ENCODE assay signal across 22 cellular contexts in the genomic region with DNA sequence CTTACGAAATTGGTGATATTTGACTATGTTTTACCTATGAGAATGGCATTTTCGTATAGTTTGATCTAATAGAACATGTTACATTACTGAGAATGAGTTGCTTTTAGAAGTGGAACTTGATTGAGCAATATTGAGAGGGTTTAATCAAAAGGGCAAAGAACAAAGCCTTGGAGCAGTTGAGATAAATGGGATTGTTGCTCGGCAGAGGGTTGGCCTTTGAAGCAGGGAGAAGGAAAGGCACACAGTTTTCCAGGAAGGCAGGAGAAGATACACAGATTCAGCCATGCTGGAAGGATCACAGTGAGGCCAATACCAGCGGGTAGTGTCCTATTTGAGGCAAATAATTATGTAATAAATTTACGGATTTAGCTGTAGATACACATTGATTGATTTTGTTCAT. TPM values are rescaled to one million over a fixed set of nuclear protein-coding genes. Genes with fewer than 3 reads are reported as not detected.
DNase-seq lines count a peak whose midpoint lies in the region; ATAC-seq, FAIRE-seq and TF ChIP-seq lines count a peak whose summit lies in the region.
"Had no signal": no experiment of that assay in that cellular context is flagged by ENCODE, and none has a peak within 500 bp of the region (broad histone marks: within the 10 kb centered on the region; RNA-seq: fewer than 3 reads in every experiment).

No MANE protein-coding gene starts in this region.

- TF ChIP-seq EP300 in K562 (IDR thresholded peaks at IDR 0.05; ENCODE audit: low read length) = no peak

- no peak overlapping the region for H2BK5ac ChIP-seq in trophoblast cell (ENCODE audit: low read depth, low read length, poor library complexity)

- peaks cover 5% of the 10 kb centered on the region for H3K36me3 Mint-ChIP-seq in Caco-2 (ENCODE audit: insufficient read depth, unreplicated experiment)
- H3K36me3 Mint-ChIP-seq in activated T-cell treated with anti-CD3 and anti-CD28 coated beads, Interleukin-2, amount 50 U/mL, for 4 hours (ENCODE audit: insufficient read depth) = peaks cover 23% of the 10 kb centered on the region

- H3K9me3 Mint-ChIP-seq in Caco-2 (ENCODE audit: unreplicated experiment) = no peaks in the 10 kb centered on the region
- H3K9me3 Mint-ChIP-seq in activated T-cell treated with anti-CD3 and anti-CD28 coated beads, Interleukin-2, amount 50 U/mL, for 4 hours = no peaks in the 10 kb centered on the region

- peak overlapping the region; percentile 32 for H3K27ac Mint-ChIP-seq in Caco-2 (ENCODE audit: unreplicated experiment)

- no peak overlapping the region for H3K23ac ChIP-seq in trophoblast cell (ENCODE audit: low read length)

- BruUV-seq in Caco-2 (replicated peaks; lab: Mats Ljungman, UMichigan) (no TSS peak), K562 (replicated peaks; lab: Mats Ljungman, UMichigan) (no TSS peak)

- no peak overlapping the region for H4K12ac ChIP-seq in trophoblast cell (ENCODE audit: low read depth, low read length)

- H3K9me3 ChIP-seq in Caco-2 = no peaks in the 10 kb centered on the region
- H3K9me3 ChIP-seq in K562 (replicated peaks; ENCODE audit: control insufficient read depth, insufficient read depth, low read depth, low read length) = no peaks in the 10 kb centered on the region
- H3K9me3 ChIP-seq in trophoblast cell (ENCODE audit: insufficient read depth, low read depth, low read length) = no peaks in the 10 kb centered on the region

- H2AFZ ChIP-seq in K562 (ENCODE audit: low read depth, low read length) (no peak overlapping the region), trophoblast cell (ENCODE audit: insufficient read depth, low read length, poor library complexity) (no peak overlapping the region)

- H3K79me2 ChIP-seq in K562 (ENCODE audit: control insufficient read depth, insufficient read depth, low read length) (peaks cover 91% of the 10 kb centered on the region), trophoblast cell (ENCODE audit: control insufficient read depth, insufficient read depth, low read length, poor library complexity) (peaks cover 10% of the 10 kb centered on the region)

- 83% methylated on average over 5 of the region's 5 CpGs for WGBS in K562 (ENCODE audit: insufficient coverage, low coverage, missing lambda C conversion rate)
- WGBS in trophoblast cell (ENCODE audit: extremely low coverage, insufficient coverage, insufficient read length) = no CpG with 5 or more reads among the region's 5 CpGs

- H3K36me3 ChIP-seq in Caco-2 (ENCODE audit: control insufficient read depth, insufficient read depth, low read length) (no peaks in the 10 kb centered on the region), K562 (ENCODE audit: control insufficient read depth, insufficient read depth, low read length) (no peaks in the 10 kb centered on the region; the same call in 2 of the 3 replicates), trophoblast cell (ENCODE audit: control insufficient read depth in 1 of 2, insufficient read depth in 2 of 2, low read length in 2 of 2) (no peaks in the 10 kb centered on the region)

- H2AK5ac ChIP-seq in trophoblast cell (ENCODE audit: low read length) = no peak overlapping the region

- intact Hi-C loops in Caco-2 (cut with micrococcal nuclease; ENCODE audit: unreplicated experiment) = no loop called here
- intact Hi-C loops in K562 (cut with micrococcal nuclease) = no loop called here

- peaks cover 8% of the 10 kb centered on the region; the same call in 1 of the 2 replicates for H4K20me1 ChIP-seq in K562 (replicated peaks; ENCODE audit: control insufficient read depth, insufficient read depth, low read length)

- H2BK120ac ChIP-seq in trophoblast cell (ENCODE audit: insufficient read depth, low read length, poor library complexity) = no peak overlapping the region

- no peak for TF ChIP-seq RAD21 in K562 (CRISPR knock-in tag; conservative IDR thresholded peaks at IDR 0.05 in 1 of 2, IDR thresholded peaks at IDR 0.05 in 1 of 2)

- ATAC-seq in K562 = no peak
- ATAC-seq in left lobe of liver = peak; percentile 81
- ATAC-seq in stimulated activated naive CD8-positive, alpha-beta T cell treated with anti-CD3 and anti-CD28 coated beads, Interleukin-15, Interleukin-2, amounts not matched to agents 100 U/mL and 50 U/mL, for 24 hours = no peak
- ATAC-seq in activated T-cell treated with anti-CD3 and anti-CD28 coated beads, Interleukin-2, amount 50 U/mL, for 4 hours = no peak

- POLR2A ChIA-PET in Caco-2 (lab: Charles Lee) (no interaction called here), K562 (lab: Yijun Ruan, JAX) (interaction anchor here (1.0 kb wide), 1 partner anchor 31 kb away, joined by 3 read pairs; no protein-coding TSS in a partner anchor)

- no peak overlapping the region for H4K8ac ChIP-seq in trophoblast cell (ENCODE audit: low read depth, low read length)

- H2BK12ac ChIP-seq in trophoblast cell (ENCODE audit: low read length) = no peak overlapping the region

- H3K18ac ChIP-seq in trophoblast cell (ENCODE audit: low read length) = no peak overlapping the region

- peak overlapping the region; percentile 19 for H3K4ac ChIP-seq in trophoblast cell (ENCODE audit: low read depth, low read length)

- peaks cover 4% of the 10 kb centered on the region for H3K9me1 ChIP-seq in K562 (ENCODE audit: control insufficient read depth, insufficient read depth, low read length)

- no peak for FAIRE-seq in K562 (lab: Jason Lieb, UNC)
- FAIRE-seq: D721Med had no signal

- H3K27me3 ChIP-seq in Caco-2 (replicated peaks; ENCODE audit: control insufficient read depth, insufficient read depth, low read length) (no peaks in the 10 kb centered on the region), K562 (ENCODE audit: control insufficient read depth in 2 of 2, insufficient read depth in 2 of 2, low read length in 2 of 2) (no peaks in the 10 kb centered on the region; a peak in 1 of 5 replicates), trophoblast cell (ENCODE audit: insufficient read depth, low read length) (no peaks in the 10 kb centered on the region)

- H3K14ac ChIP-seq in trophoblast cell (ENCODE audit: low read length) = no peak overlapping the region

- CTCF ChIA-PET in Caco-2 (lab: Charles Lee) (no interaction called here), K562 (lab: Yijun Ruan, JAX; ENCODE audit: low intra/inter-chr PET ratio) (no interaction called here)

- in situ Hi-C loops in K562 (cut with MboI) = no loop called here

- no peaks in the 10 kb centered on the region for H3K27me3 Mint-ChIP-seq in Caco-2 (ENCODE audit: insufficient read depth, unreplicated experiment)
- no peaks in the 10 kb centered on the region for H3K27me3 Mint-ChIP-seq in activated T-cell treated with anti-CD3 and anti-CD28 coated beads, Interleukin-2, amount 50 U/mL, for 4 hours (ENCODE audit: low read depth)

- H4K91ac ChIP-seq in trophoblast cell (ENCODE audit: low read depth, low read length) = no peak overlapping the region

- H3K9ac ChIP-seq in K562 (ENCODE audit: insufficient read depth in 1 of 2, low read depth in 2 of 2, low read length in 2 of 2) (no peak overlapping the region), trophoblast cell (ENCODE audit: low read length) (no peak overlapping the region)

- H3K4me2 ChIP-seq in K562 (ENCODE audit: insufficient read depth, low read length) (no peak overlapping the region), trophoblast cell (ENCODE audit: low read length) (no peak overlapping the region)

- no peak for TF ChIP-seq CTCF in Caco-2 (IDR thresholded peaks at IDR 0.05; ENCODE audit: insufficient read depth in 1 of 2, low read depth in 1 of 2, low read length in 1 of 2, severe bottlenecking in 1 of 2, unreplicated experiment in 1 of 2)
- TF ChIP-seq CTCF in K562 (IDR thresholded peaks at IDR 0.05 in 2 of 3, conservative IDR thresholded peaks at IDR 0.05 in 1 of 3; ENCODE audit: insufficient read depth in 2 of 3, low read depth in 1 of 3, low read length in 3 of 3) = no peak

- H3K4me3 Mint-ChIP-seq in Caco-2 (ENCODE audit: unreplicated experiment) = peak overlapping the region; percentile 18
- H3K4me3 Mint-ChIP-seq in activated T-cell treated with anti-CD3 and anti-CD28 coated beads, Interleukin-2, amount 50 U/mL, for 4 hours = no peak overlapping the region

- H3K27ac ChIP-seq in K562 (ENCODE audit: extremely low read depth, low read depth, low read length) (no peak overlapping the region), trophoblast cell (ENCODE audit: low read depth, low read length) (no peak overlapping the region)
- H3K27ac ChIP-seq: C4-2B, RWPE1, SK-N-MC had no signal

- H3K4me3 ChIP-seq in Caco-2 (ENCODE audit: low read depth, low read length) (no peak overlapping the region), K562 (no peak overlapping the region), trophoblast cell (ENCODE audit: low read depth, low read length) (no peak overlapping the region)
- H3K4me3 ChIP-seq: SK-N-MC had no signal

- H3K4me1 ChIP-seq in Caco-2 = peaks cover 52% of the 10 kb centered on the region
- peaks cover 23 to 41% of the 10 kb centered on the region in 2 experiments for H3K4me1 ChIP-seq in K562 (replicated peaks in 1 of 2; ENCODE audit: control insufficient read depth in 2 of 2, insufficient read depth in 2 of 2, low read length in 2 of 2)
- H3K4me1 ChIP-seq in trophoblast cell (ENCODE audit: control insufficient read depth in 1 of 2, insufficient read depth in 2 of 2, low read length in 2 of 2) = peaks cover 12 to 15% of the 10 kb centered on the region in 2 experiments

- TF ChIP-seq POLR2A in K562 (conservative IDR thresholded peaks at IDR 0.05) = no peak

- DNase-seq in Caco-2 (peak in 1 of 2 experiments; percentile 14), K562 (ENCODE audit: extremely low read depth in 1 of 4, low spot score in 3 of 4) (no peak), left lobe of liver (ENCODE audit: low spot score) (no peak), trophoblast cell (no peak), NCI-H1048 (lab: John Stamatoyannopoulos, UW) (no peak)
- DNase-seq in stimulated activated naive CD8-positive, alpha-beta T cell treated with anti-CD3 and anti-CD28 coated beads, Interleukin-15, Interleukin-2, amounts not matched to agents 100 U/mL and 50 U/mL, for 24 hours = no peak
- DNase-seq in activated T-cell treated with anti-CD3 and anti-CD28 coated beads, Interleukin-2, amount 50 U/mL, for 4 hours = no peak
- DNase-seq: AML-193, EL, GF-D8, H7, MM.1S, NCI-H1092, NCI-H1436 treated with DMSO at 0.1 percent for 48 hours, NCI-H2029, NCI-H2227 treated with DMSO at 0.1 percent for 48 hours, NCI-H510A, SHP77 treated with DMSO at 0.1 percent for 48 hours had no signal

- peaks cover 31% of the 10 kb centered on the region for H3K4me1 Mint-ChIP-seq in Caco-2 (ENCODE audit: low read depth, unreplicated experiment)
- H3K4me1 Mint-ChIP-seq in activated T-cell treated with anti-CD3 and anti-CD28 coated beads, Interleukin-2, amount 50 U/mL, for 4 hours (ENCODE audit: low read depth) = peaks cover 77% of the 10 kb centered on the region

- peaks cover 10% of the 10 kb centered on the region for H3K79me1 ChIP-seq in trophoblast cell (ENCODE audit: low read length)

RNA-seq across cellular contexts. Expression of a gene that starts 19.5 kb away (rescaled TPM):
- total RNA-seq in Caco-2 (2022) = 57.3 and 57.7 TPM in 2 replicates
- total RNA-seq in K562 (2011; cell fraction: chromatin; rRNA removed; ENCODE audit: low replicate concordance) = 49.3 and 133 TPM in 2 replicates
- total RNA-seq in K562 (2011; cell fraction: nucleolus; rRNA removed) = 34.5 and 44.9 TPM in 2 replicates
- total RNA-seq in K562 (2011; cell fraction: nucleoplasm; rRNA removed) = 56.6 and 71.8 TPM in 2 replicates
- 18.7 and 20.9 TPM in 2 replicates for total RNA-seq in K562 (2014; rRNA removed)
- total RNA-seq in K562 (2014; rRNA removed; fragmentation: Illumina TruSeq; extraction: Trizol) = 32.0 and 33.4 TPM in 2 replicates
- total RNA-seq in K562 (2015; rRNA removed; fragmentation: Illumina TruSeq; extraction: Trizol) = 28.9 and 29.0 TPM in 2 replicates
- 25.8 and 25.9 TPM in 2 replicates for total RNA-seq in K562 (2021)
- 26.0 and 31.4 TPM in 2 replicates for polyA plus RNA-seq in K562 (2011; rRNA removed)
- 6.3 and 9.5 TPM in 2 replicates for polyA plus RNA-seq in K562 (2011; cell fraction: cytosol; rRNA removed)
- polyA plus RNA-seq in K562 (2011; cell fraction: nucleus; rRNA removed) = 34.5 and 43.8 TPM in 2 replicates
- 11.9 and 17.3 TPM in 2 replicates for polyA plus RNA-seq in K562 (2012)
- 15.4 and 19.8 TPM in 2 replicates for polyA plus RNA-seq in K562 (2014; fragmentation: Illumina TruSeq; extraction: Trizol)
- polyA plus RNA-seq in K562 (2014; fragmentation: Nextera tagmentation; extraction: Ambion mirVana) = 1 to 10 TPM; 5.2 to 8.2 TPM
- 10.9 and 15.1 TPM in 2 replicates for polyA plus RNA-seq in K562 (2014; rRNA removed)
- polyA minus RNA-seq in K562 (2011; rRNA and poly(A)+ RNA removed) = 76.8 and 82.8 TPM in 2 replicates
- polyA minus RNA-seq in K562 (2011; cell fraction: cytosol; rRNA and poly(A)+ RNA removed) = 20.2 and 32.8 TPM in 2 replicates
- polyA minus RNA-seq in K562 (2011; cell fraction: nucleus; rRNA and poly(A)+ RNA removed) = 87.9 and 133 TPM in 2 replicates
- 59.9 TPM for total RNA-seq in left lobe of liver
- 61.9 and 66.5 TPM in 2 replicates for polyA plus RNA-seq in trophoblast cell (2013)
- total RNA-seq in activated T-cell treated with anti-CD3 and anti-CD28 coated beads, Interleukin-2, amount 50 U/mL, for 4 hours = 10 to 100 TPM; 28.2 to 31.8 (median 30.4) TPM
